Comparison of ENCODE assay signal across 8 cellular contexts in genomic region chrX:49001521-49002090, GRCh38. TPM values are rescaled to one million over a fixed set of nuclear protein-coding genes. Genes with fewer than 3 reads are reported as not detected.
DNase-seq lines count a peak whose midpoint lies in the region; ATAC-seq and TF ChIP-seq lines count a peak whose summit lies in the region.

No MANE protein-coding gene starts in this region.

- TF ChIP-seq CTCF in VCaP (conservative IDR thresholded peaks at IDR 0.05) = no peak

- DNase-seq in Daoy (ENCODE audit: low read depth) = peak; percentile 45
- peak; percentile 50 for DNase-seq in GM23248
- peak; percentile 45 for DNase-seq in M059J (ENCODE audit: low read depth)
- DNase-seq in cerebellum (ENCODE audit: low spot score) = peak; percentile 22
- DNase-seq in kidney tubule cell (ENCODE audit: low spot score) = peak; percentile 49
- DNase-seq in stimulated activated CD4-positive, alpha-beta T cell treated with anti-CD3 and anti-CD28 coated beads, Interleukin-2, amount 100 ng/mL, for 48 hours = peak; percentile 19 to 20

- no peaks in the 10 kb centered on the region for H3K36me3 ChIP-seq in GM23248 (ENCODE audit: low read depth)

- in situ Hi-C loops in GM23248 (cut with MboI) = no loop called here

- peaks cover 16% of the 10 kb centered on the region for H3K79me2 ChIP-seq in GM23248 (ENCODE audit: insufficient read depth)

- H3K4me3 ChIP-seq in GM23248 = peak overlapping the region; percentile 97

- no peaks in the 10 kb centered on the region for H3K4me1 ChIP-seq in GM23248 (ENCODE audit: insufficient read depth)

- H3K9ac ChIP-seq in GM23248 = peak overlapping the region; percentile 91

- no peaks in the 10 kb centered on the region for H3K27me3 ChIP-seq in GM23248 (replicated peaks; ENCODE audit: insufficient read depth)

- H4K20me1 ChIP-seq in GM23248 (ENCODE audit: insufficient read depth) = no peaks in the 10 kb centered on the region

- peak overlapping the region; percentile 94 for H3K27ac ChIP-seq in GM23248
- H3K27ac ChIP-seq in VCaP = peak overlapping the region; percentile 52; the same call in 1 of the 2 replicates

- WGBS in GM23248 (ENCODE audit: low coverage in 1 of 2, low lambda C conversion rate in 2 of 2, missing lambda C conversion rate in 2 of 2), 2 experiments = 2 to 3% methylated on average over 15 to 17 of the region's 17 CpGs

- H2AFZ ChIP-seq in GM23248 = peak overlapping the region; percentile 87

- no peaks in the 10 kb centered on the region for H3F3A ChIP-seq in GM23248 (ENCODE audit: insufficient read depth)

- ATAC-seq in HG03565 (IDR thresholded peaks at IDR 0.05; ENCODE audit: unreplicated experiment) = no peak

- no peaks in the 10 kb centered on the region for H3K9me3 ChIP-seq in GM23248 (ENCODE audit: low read depth)

- H3K9me2 ChIP-seq in GM23248 (ENCODE audit: insufficient read depth) = no peaks in the 10 kb centered on the region

- H3K4me2 ChIP-seq in GM23248 (ENCODE audit: unreplicated experiment) = peak overlapping the region; percentile 80

RNA-seq across cellular contexts. Expression of gene GRIPAP1, which starts 0.5 kb away (rescaled TPM):
- 9.7 and 16.9 TPM in 2 replicates for total RNA-seq in Daoy (2014; rRNA removed; shearing (Covaris generic))
- 16.5 and 31.6 TPM in 2 replicates for total RNA-seq in GM23248 (2014; rRNA removed; shearing (Covaris generic))
- polyA plus RNA-seq in GM23248 (2016; fragmentation: Nextera tagmentation; extraction: Ambion mirVana) = 16.5 and 21.8 TPM in 2 replicates
- 20.1 and 46.6 TPM in 2 replicates for total RNA-seq in M059J (2014; rRNA removed; shearing (Covaris generic))
- total RNA-seq in cerebellum = 25.6 TPM

RNA-seq across cellular contexts. Expression of gene KCND1, which starts 30.0 kb away (rescaled TPM):
- total RNA-seq in Daoy (2014; rRNA removed; shearing (Covaris generic)) = 0.18 and 0.46 TPM in 2 replicates
- 0.65 and 1.5 TPM in 2 replicates for total RNA-seq in GM23248 (2014; rRNA removed; shearing (Covaris generic))
- polyA plus RNA-seq in GM23248 (2016; fragmentation: Nextera tagmentation; extraction: Ambion mirVana) = 0.69 and 0.71 TPM in 2 replicates
- total RNA-seq in M059J (2014; rRNA removed; shearing (Covaris generic)) = 0.76 and 1.7 TPM in 2 replicates
- 0.82 TPM for total RNA-seq in cerebellum

RNA-seq across cellular contexts. Expression of gene TFE3, which starts 41.6 kb away (rescaled TPM):
- 24.5 and 36.2 TPM in 2 replicates for total RNA-seq in Daoy (2014; rRNA removed; shearing (Covaris generic))
- total RNA-seq in GM23248 (2014; rRNA removed; shearing (Covaris generic)) = 72.5 and 85.6 TPM in 2 replicates
- polyA plus RNA-seq in GM23248 (2016; fragmentation: Nextera tagmentation; extraction: Ambion mirVana) = 53.0 and 57.3 TPM in 2 replicates
- 40.9 and 71.6 TPM in 2 replicates for total RNA-seq in M059J (2014; rRNA removed; shearing (Covaris generic))
- total RNA-seq in cerebellum = 10.8 TPM

RNA-seq across cellular contexts. Expression of gene OTUD5, which starts 44.2 kb away (rescaled TPM):
- 16.8 and 17.8 TPM in 2 replicates for total RNA-seq in Daoy (2014; rRNA removed; shearing (Covaris generic))
- total RNA-seq in GM23248 (2014; rRNA removed; shearing (Covaris generic)) = 43.4 and 44.9 TPM in 2 replicates
- 27.0 and 30.9 TPM in 2 replicates for polyA plus RNA-seq in GM23248 (2016; fragmentation: Nextera tagmentation; extraction: Ambion mirVana)
- 27.3 and 54.4 TPM in 2 replicates for total RNA-seq in M059J (2014; rRNA removed; shearing (Covaris generic))
- total RNA-seq in cerebellum = 21.5 TPM

RNA-seq across cellular contexts. Expression of gene CCDC120, which starts 57.2 kb away (rescaled TPM):
- 0.09 and 0.46 TPM in 2 replicates for total RNA-seq in Daoy (2014; rRNA removed; shearing (Covaris generic))
- total RNA-seq in GM23248 (2014; rRNA removed; shearing (Covaris generic)) = 0.22 TPM in 1 of 2 replicates, not detected in the other
- polyA plus RNA-seq in GM23248 (2016; fragmentation: Nextera tagmentation; extraction: Ambion mirVana) = 0.94 and 1.3 TPM in 2 replicates
- total RNA-seq in M059J (2014; rRNA removed; shearing (Covaris generic)) = 0.07 and 1.1 TPM in 2 replicates
- total RNA-seq in cerebellum = 4.3 TPM
